In the genomic region with DNA sequence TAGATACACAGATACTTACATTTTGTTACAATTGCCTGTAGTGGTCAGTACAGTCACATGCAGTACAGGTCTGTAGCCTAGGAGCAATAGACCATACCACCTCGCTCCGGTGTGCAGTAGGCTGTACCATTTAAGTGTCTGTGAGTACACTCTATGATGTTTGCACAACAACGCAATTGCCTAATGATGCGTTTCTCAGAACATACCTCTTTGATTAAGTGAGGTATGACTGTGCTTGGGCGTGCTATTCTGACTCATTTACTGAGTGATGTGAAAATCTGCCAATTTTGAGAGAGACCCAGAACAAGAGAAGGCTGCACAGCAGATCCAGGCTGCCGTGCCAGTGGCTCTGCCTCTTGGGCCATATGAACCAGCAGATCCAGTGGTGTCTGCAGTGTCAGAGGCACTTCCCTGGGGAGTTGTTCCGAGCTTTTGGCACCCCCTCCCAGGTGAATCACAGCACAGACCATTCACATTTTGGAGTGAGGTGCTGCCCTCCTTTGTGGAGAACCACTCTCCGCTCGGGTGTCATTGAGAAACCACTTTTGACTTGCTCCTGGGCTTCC, we compare ENCODE assay signal across 1 cellular context.
TF ChIP-seq lines count a peak whose summit lies in the region.

No MANE protein-coding gene starts in this region.

TF ChIP-seq in HCT116, 20 proteins besides CTCF, POLR2A, EP300 and RAD21 (continued from another document):
- TF ChIP-seq, protein P1, sequence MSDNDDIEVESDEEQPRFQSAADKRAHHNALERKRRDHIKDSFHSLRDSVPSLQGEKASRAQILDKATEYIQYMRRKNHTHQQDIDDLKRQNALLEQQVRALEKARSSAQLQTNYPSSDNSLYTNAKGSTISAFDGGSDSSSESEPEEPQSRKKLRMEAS (IDR thresholded peaks at IDR 0.05): no peak
- TF ChIP-seq SP1 (IDR thresholded peaks at IDR 0.05; ENCODE audit: low read depth): peak; percentile 52; the same call in 1 of the 2 replicates
- TF ChIP-seq, protein P2, sequence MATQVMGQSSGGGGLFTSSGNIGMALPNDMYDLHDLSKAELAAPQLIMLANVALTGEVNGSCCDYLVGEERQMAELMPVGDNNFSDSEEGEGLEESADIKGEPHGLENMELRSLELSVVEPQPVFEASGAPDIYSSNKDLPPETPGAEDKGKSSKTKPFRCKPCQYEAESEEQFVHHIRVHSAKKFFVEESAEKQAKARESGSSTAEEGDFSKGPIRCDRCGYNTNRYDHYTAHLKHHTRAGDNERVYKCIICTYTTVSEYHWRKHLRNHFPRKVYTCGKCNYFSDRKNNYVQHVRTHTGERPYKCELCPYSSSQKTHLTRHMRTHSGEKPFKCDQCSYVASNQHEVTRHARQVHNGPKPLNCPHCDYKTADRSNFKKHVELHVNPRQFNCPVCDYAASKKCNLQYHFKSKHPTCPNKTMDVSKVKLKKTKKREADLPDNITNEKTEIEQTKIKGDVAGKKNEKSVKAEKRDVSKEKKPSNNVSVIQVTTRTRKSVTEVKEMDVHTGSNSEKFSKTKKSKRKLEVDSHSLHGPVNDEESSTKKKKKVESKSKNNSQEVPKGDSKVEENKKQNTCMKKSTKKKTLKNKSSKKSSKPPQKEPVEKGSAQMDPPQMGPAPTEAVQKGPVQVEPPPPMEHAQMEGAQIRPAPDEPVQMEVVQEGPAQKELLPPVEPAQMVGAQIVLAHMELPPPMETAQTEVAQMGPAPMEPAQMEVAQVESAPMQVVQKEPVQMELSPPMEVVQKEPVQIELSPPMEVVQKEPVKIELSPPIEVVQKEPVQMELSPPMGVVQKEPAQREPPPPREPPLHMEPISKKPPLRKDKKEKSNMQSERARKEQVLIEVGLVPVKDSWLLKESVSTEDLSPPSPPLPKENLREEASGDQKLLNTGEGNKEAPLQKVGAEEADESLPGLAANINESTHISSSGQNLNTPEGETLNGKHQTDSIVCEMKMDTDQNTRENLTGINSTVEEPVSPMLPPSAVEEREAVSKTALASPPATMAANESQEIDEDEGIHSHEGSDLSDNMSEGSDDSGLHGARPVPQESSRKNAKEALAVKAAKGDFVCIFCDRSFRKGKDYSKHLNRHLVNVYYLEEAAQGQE (IDR thresholded peaks at IDR 0.05; ENCODE audit: low read depth): no peak
TF ChIP-seq in HCT116: peak in this region for 6.
